Comparison of ENCODE assay signal across 28 cellular contexts in genomic region chr4:69750346-69750745, GRCh38. TPM values are rescaled to one million over a fixed set of nuclear protein-coding genes. Genes with fewer than 3 reads are reported as not detected.
DNase-seq lines count a peak whose midpoint lies in the region; ATAC-seq and TF ChIP-seq lines count a peak whose summit lies in the region.
"Had no signal": no experiment of that assay in that cellular context is flagged by ENCODE, and none has a peak within 500 bp of the region (broad histone marks: within the 10 kb centered on the region; RNA-seq: fewer than 3 reads in every experiment).

No MANE protein-coding gene starts in this region.

- intact Hi-C loops in spleen (cut with DNase I; ENCODE audit: low total_unique reads) (no loop called here), ascending aorta (cut with DNase I) (no loop called here), mucosa of descending colon (cut with DNase I, micrococcal nuclease) (loop anchor here in 1 of 2 donors (10.0 kb wide), 1 partner anchor 74 kb away; no protein-coding TSS in a partner anchor)

- DNase-seq in HPDE6-E6E7 (ENCODE audit: extremely low spot score) (peak; percentile 11), fibroblast of mammary gland (ENCODE audit: low read depth) (peak; percentile 52), spleen (no peak), ascending aorta (ENCODE audit: low spot score in 2 of 2) (no peak), NCI-H2196 treated with DMSO at 0.1 percent for 48 hours (lab: John Stamatoyannopoulos, UW; ENCODE audit: unreplicated experiment) (no peak), mucosa of descending colon (no peak)
- DNase-seq: activated CD4-positive, alpha-beta memory T cell treated with anti-CD3 and anti-CD28 coated beads for 36 hours; activated CD8-positive, alpha-beta memory T cell treated with anti-CD3 and anti-CD28 coated beads, Interleukin-2, amount 50 U/mL, for 48 hours; activated naive CD8-positive, alpha-beta T cell treated with anti-CD3 and anti-CD28 coated beads for 36 hours; cerebellar nuclear complex; Karpas-422; left cardiac atrium; NCI-H1694 treated with DMSO at 0.1 percent for 48 hours; NCI-H2171; NCI-H524; posterior cingulate gyrus; stimulated activated CD4-positive, alpha-beta T cell treated with anti-CD3 and anti-CD28 coated beads, Interleukin-4, amount 100 ng/mL, for 4 hours; substantia nigra had no signal

- TF ChIP-seq POLR2A in spleen (IDR thresholded peaks at IDR 0.05): no peak

- no peaks in the 10 kb centered on the region for H3K27me3 ChIP-seq in spleen (replicated peaks in 1 of 7)
- no peaks in the 10 kb centered on the region for H3K27me3 ChIP-seq in ascending aorta
- H3K27me3 ChIP-seq: neural progenitor cell, vagina had no signal

- H3K36me3 ChIP-seq in spleen: peaks cover 0 to 15% (median 0%) of the 10 kb centered on the region in 6 donors
- H3K36me3 ChIP-seq in ascending aorta: no peaks in the 10 kb centered on the region
- no peaks in the 10 kb centered on the region for H3K36me3 ChIP-seq in mucosa of descending colon (ENCODE audit: low read depth)
- H3K36me3 ChIP-seq: neural progenitor cell, SJSA1, vagina had no signal

- peak overlapping the region in 7 of 8 donors; percentile 36 to 84 (median 76) for H3K27ac ChIP-seq in spleen
- H3K27ac ChIP-seq in ascending aorta: no peak overlapping the region
- H3K27ac ChIP-seq: neural progenitor cell, SJSA1, vagina had no signal

- H3K4me3 ChIP-seq in fibroblast of mammary gland (ENCODE audit: control insufficient read depth, low read depth, low read length) (no peak overlapping the region), spleen (no peak overlapping the region), ascending aorta (no peak overlapping the region), mucosa of descending colon (no peak overlapping the region)
- H3K4me3 ChIP-seq: GM12878, neural progenitor cell, SJSA1, vagina had no signal

- H3K9me3 ChIP-seq in spleen (peaks cover 0 to 33% (median 4%) of the 10 kb centered on the region in 8 donors), ascending aorta (no peaks in the 10 kb centered on the region), mucosa of descending colon (no peaks in the 10 kb centered on the region)
- H3K9me3 ChIP-seq: SJSA1, vagina had no signal

- TF ChIP-seq CTCF in fibroblast of mammary gland (conservative IDR thresholded peaks at IDR 0.05; ENCODE audit: control insufficient read depth, insufficient read depth, low read depth, low read length) (no peak), spleen (IDR thresholded peaks at IDR 0.05 in 8 of 11, conservative IDR thresholded peaks at IDR 0.05 in 3 of 11) (no peak), ascending aorta (IDR thresholded peaks at IDR 0.05) (no peak), mucosa of descending colon (IDR thresholded peaks at IDR 0.05) (no peak)

- peak; percentile 28 for ATAC-seq in SK-N-SH treated with all-trans-retinoic acid at 6 μM for 48 hours
- no peak for ATAC-seq in GM21515 (IDR thresholded peaks at IDR 0.05; ENCODE audit: unreplicated experiment)
- ATAC-seq in mucosa of descending colon: no peak
- ATAC-seq: activated CD4-positive, CD25-positive, alpha-beta regulatory T cell treated with anti-CD3 and anti-CD28 coated beads, Interleukin-2, amount 50 U/mL, for 24 hours; activated T-helper 17 cell treated with anti-CD3 and anti-CD28 coated beads, Interleukin-2, amount 50 U/mL, for 72 hours; GM12878; left cardiac atrium; stimulated activated memory B cell treated with anti-CD40 and anti-IgM and Interleukin-4, amounts not matched to agents 10 μg/mL and 1 μg/mL and 100 μg/mL, for 72 hours had no signal

- peaks cover 0 to 5% (median 0%) of the 10 kb centered on the region in 6 donors for H3K4me1 ChIP-seq in spleen
- H3K4me1 ChIP-seq in ascending aorta: no peaks in the 10 kb centered on the region
- no peaks in the 10 kb centered on the region for H3K4me1 ChIP-seq in mucosa of descending colon (ENCODE audit: low read depth)
- H3K4me1 ChIP-seq: neural progenitor cell, SJSA1 had no signal

TF ChIP-seq in SK-N-SH treated with all-trans-retinoic acid at 6 μM for 48 hours, 23 proteins besides CTCF, POLR2A, EP300 and RAD21:
- TF ChIP-seq SNAI2 (CRISPR knock-in tag; IDR thresholded peaks at IDR 0.05) (no peak), ZNF70 (CRISPR knock-in tag; IDR thresholded peaks at IDR 0.05) (no peak)

RNA-seq across cellular contexts. Expression of gene SULT1B1, which starts 10.1 kb away (rescaled TPM):
- total RNA-seq in spleen: 10 to 100 TPM; 14.4 to 53.1 (median 33.4) TPM
- polyA plus RNA-seq in spleen: 1 to 10 TPM; 1.1 to 4.3 (median 1.4) TPM
- 0.96 TPM for total RNA-seq in ascending aorta
- total RNA-seq in mucosa of descending colon: 100 to 1,000 TPM; 115 to 306 (median 224) TPM
- total RNA-seq: H1, SJSA1 had no signal
- polyA plus RNA-seq: H1 had no signal

Comparison
In these comparisons a context has a peak if more than half of its experiments do, and no peak if none do; other contexts are left out.
1. DNase-seq: peak in HPDE6-E6E7 (single experiment) and fibroblast of mammary gland (single experiment); none in spleen (single experiment), ascending aorta (0 of 2), NCI-H2196 treated with DMSO at 0.1 percent for 48 hours (single experiment) and mucosa of descending colon (0 of 3).
2. H3K27ac ChIP-seq: peak in spleen (7 of 8); none in ascending aorta (0 of 2).